Comparison of ENCODE assay signal across 25 cellular contexts in genomic region chr9:87443006-87443405, GRCh38.
"Had no signal": no experiment of that assay in that cellular context is flagged by ENCODE, and none has a peak within 500 bp of the region (broad histone marks: within the 10 kb centered on the region; RNA-seq: fewer than 3 reads in every experiment).

No MANE protein-coding gene starts in this region.

- DNase-seq: activated effector memory CD4-positive, alpha-beta T cell treated with anti-CD3 and anti-CD28 coated beads, Interleukin-2, amount 50 U/mL, for 16 hours; activated effector memory CD4-positive, alpha-beta T cell treated with Interleukin-2 at 50 U/mL for 16 hours; activated gamma-delta T cell; activated gamma-delta T cell treated with Interleukin-2 at 50 U/mL for 16 hours; activated naive CD4-positive, alpha-beta T cell; activated naive CD4-positive, alpha-beta T cell treated with anti-CD3 and anti-CD28 coated beads for 36 hours; activated naive CD4-positive, alpha-beta T cell treated with anti-CD3 and anti-CD28 coated beads, Interleukin-2, amount 10 ng/mL, durations not matched to agents 7 days and 5 days; activated naive CD4-positive, alpha-beta T cell treated with anti-CD3 and anti-CD28 coated beads, Interleukin-2, amount 50 U/mL, for 16 hours; activated naive CD4-positive, alpha-beta T cell treated with Interleukin-2 at 50 U/mL for 16 hours; activated naive CD8-positive, alpha-beta T cell treated with anti-CD3 and anti-CD28 coated beads for 36 hours; activated naive CD8-positive, alpha-beta T cell treated with anti-CD3 and anti-CD28 coated beads, Interleukin-2, amount 10 ng/mL, durations not matched to agents 7 days and 5 days; activated naive CD8-positive, alpha-beta T cell treated with anti-CD3 and anti-CD28 coated beads, Interleukin-2, amount 50 U/mL, for 24 hours; activated T-cell treated with anti-CD3 and anti-CD28 coated beads, Interleukin-2, amount 50 U/mL, for 1 hour; activated T-cell treated with anti-CD3 and anti-CD28 coated beads, Interleukin-2, amount 50 U/mL, for 24 hours; activated T-cell treated with anti-CD3 and anti-CD28 coated beads, Interleukin-2, amount 50 U/mL, for 4 hours; activated T-cell treated with anti-CD3 and anti-CD28 coated beads, Interleukin-2, amount 50 U/mL, for 48 hours; activated T-cell treated with anti-CD3 and anti-CD28 coated beads, Interleukin-2, amount 50 U/mL, for 72 hours; adrenal gland; amniotic stem cell; amygdala; anterior cingulate cortex; aorta; body of pancreas; brain microvascular endothelial cell; central memory CD4-positive, alpha-beta T cell had no signal
